Comparison of ENCODE assay signal across 2 cellular contexts in genomic region chr2:172250801-172251200, GRCh38.
TF ChIP-seq lines count a peak whose summit lies in the region.

No MANE protein-coding gene starts in this region.

TF ChIP-seq in GM23338, 12 proteins besides CTCF, POLR2A, EP300 and RAD21:
- no peak for TF ChIP-seq EZH2phosphoT487 (IDR thresholded peaks at IDR 0.05; ENCODE audit: unreplicated experiment)
- TF ChIP-seq CREB1 (CRISPR knock-in tag; IDR thresholded peaks at IDR 0.05; ENCODE audit: low read depth), result no peak
- no peak for TF ChIP-seq ETS1 (IDR thresholded peaks at IDR 0.05)
- TF ChIP-seq REST (IDR thresholded peaks at IDR 0.05; ENCODE audit: unreplicated experiment), result no peak
- no peak for TF ChIP-seq EZH2 (IDR thresholded peaks at IDR 0.05; ENCODE audit: low read depth, unreplicated experiment)
- no peak for TF ChIP-seq ZNF331 (CRISPR knock-in tag; IDR thresholded peaks at IDR 0.05; ENCODE audit: low read depth)
- no peak for TF ChIP-seq ZNF114 (CRISPR knock-in tag; IDR thresholded peaks at IDR 0.05)
- no peak for TF ChIP-seq STAT1 (IDR thresholded peaks at IDR 0.05; ENCODE audit: unreplicated experiment)

TF ChIP-seq in K562, 482 proteins besides CTCF, POLR2A, EP300 and RAD21:
- TF ChIP-seq RBM15 (IDR thresholded peaks at IDR 0.05; ENCODE audit: insufficient read depth, low read length) (no peak), U2AF1 (optimal IDR thresholded peaks at IDR 0.05; ENCODE audit: low read depth, low read length) (no peak), CREB3L1 (IDR thresholded peaks at IDR 0.05; ENCODE audit: borderline replicate concordance, low read depth) (no peak), GABPA (tag; conservative IDR thresholded peaks at IDR 0.05; ENCODE audit: low read depth) (0 out of 2 replicates have a peak, but pooled peaks have one; percentile 1), XRCC5 (IDR thresholded peaks at IDR 0.05; ENCODE audit: low read depth, low read length) (no peak), ZNF395 (CRISPR knock-in tag; IDR thresholded peaks at IDR 0.05) (no peak; the same call in 1 of the 2 replicates)
